In the genomic region with DNA sequence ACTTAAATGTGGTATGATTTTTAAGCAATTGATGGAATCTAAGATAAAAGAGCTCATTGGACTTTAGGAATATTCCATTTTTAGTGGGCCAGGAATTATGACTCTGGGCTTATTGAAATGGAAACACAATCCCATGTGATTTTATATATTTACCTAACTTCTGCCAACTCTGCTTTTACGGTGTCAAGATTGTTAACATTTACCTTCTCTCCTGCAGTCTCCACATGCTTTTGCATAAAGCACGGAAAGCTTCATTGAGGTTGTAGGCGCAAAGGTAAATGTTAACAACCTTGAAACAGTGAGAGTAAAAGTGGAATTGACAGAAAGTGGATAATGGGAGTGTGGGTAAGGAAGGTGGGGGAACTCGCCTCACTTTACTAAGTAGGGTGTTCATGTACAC, we compare ENCODE assay signal across 33 cellular contexts.
"Had no signal": no experiment of that assay in that cellular context is flagged by ENCODE, and none has a peak within 500 bp of the region (broad histone marks: within the 10 kb centered on the region; RNA-seq: fewer than 3 reads in every experiment).

No MANE protein-coding gene starts in this region.

- H3K27me3 Mint-ChIP-seq: activated CD4-positive, alpha-beta T cell treated with anti-CD3 and anti-CD28 coated beads, Interleukin-2, amount 10 ng/mL, durations not matched to agents 24 days and 14 days; activated CD8-positive, alpha-beta memory T cell treated with anti-CD3 and anti-CD28 coated beads, Interleukin-2, amount 10 ng/mL, durations not matched to agents 7 days and 5 days had no signal

- H3K4me3 ChIP-seq: ascending aorta, breast epithelium, cardiac muscle cell, colonic mucosa, heart left ventricle had no signal

- H3K27ac ChIP-seq: ascending aorta, breast epithelium, cardiac muscle cell, colonic mucosa, heart left ventricle had no signal

- H3K27ac Mint-ChIP-seq: activated CD4-positive, alpha-beta memory T cell treated with anti-CD3 and anti-CD28 coated beads for 36 hours; activated CD4-positive, alpha-beta T cell treated with anti-CD3 and anti-CD28 coated beads for 36 hours; activated CD4-positive, alpha-beta T cell treated with anti-CD3 and anti-CD28 coated beads, Interleukin-2, amount 10 ng/mL, durations not matched to agents 24 days and 14 days; activated CD8-positive, alpha-beta memory T cell treated with anti-CD3 and anti-CD28 coated beads, Interleukin-2, amount 10 ng/mL, durations not matched to agents 7 days and 5 days; activated CD8-positive, alpha-beta T cell treated with anti-CD3 and anti-CD28 coated beads, Interleukin-2, amount 10 ng/mL, durations not matched to agents 7 days and 5 days; activated naive CD4-positive, alpha-beta T cell treated with anti-CD3 and anti-CD28 coated beads, Interleukin-2, amount 10 ng/mL, durations not matched to agents 7 days and 5 days; activated naive CD4-positive, alpha-beta T cell treated with anti-CD3 and anti-CD28 coated beads, Interleukin-2, amount 50 U/mL, for 72 hours; activated naive CD8-positive, alpha-beta T cell treated with anti-CD3 and anti-CD28 coated beads, Interleukin-2, amount 10 ng/mL, durations not matched to agents 7 days and 5 days; activated T-cell treated with anti-CD3 and anti-CD28 coated beads, Interleukin-2, amount 50 U/mL, for 24 hours; activated T-cell treated with anti-CD3 and anti-CD28 coated beads, Interleukin-2, amount 50 U/mL, for 72 hours; brain; endodermal cell; T-helper 17 cell; T-helper 2 cell treated with Interferon-gamma antibody and Interleukin-4, amounts not matched to agents 5 μg/mL and 100 μg/mL, for 36 hours had no signal

- H3K9me3 ChIP-seq: ascending aorta, breast epithelium, colonic mucosa had no signal

- H3K27me3 ChIP-seq: ascending aorta, breast epithelium, cardiac muscle cell, colonic mucosa, heart left ventricle had no signal

- H3K36me3 Mint-ChIP-seq: activated CD4-positive, alpha-beta memory T cell treated with anti-CD3 and anti-CD28 coated beads for 36 hours; activated CD8-positive, alpha-beta memory T cell treated with anti-CD3 and anti-CD28 coated beads, Interleukin-2, amount 10 ng/mL, durations not matched to agents 7 days and 5 days; activated naive CD4-positive, alpha-beta T cell treated with anti-CD3 and anti-CD28 coated beads, Interleukin-2, amount 10 ng/mL, durations not matched to agents 7 days and 5 days; activated naive CD4-positive, alpha-beta T cell treated with anti-CD3 and anti-CD28 coated beads, Interleukin-2, amount 50 U/mL, for 72 hours; activated naive CD8-positive, alpha-beta T cell treated with anti-CD3 and anti-CD28 coated beads, Interleukin-2, amount 10 ng/mL, durations not matched to agents 7 days and 5 days had no signal

- H3K9me3 Mint-ChIP-seq: activated CD4-positive, alpha-beta memory T cell treated with anti-CD3 and anti-CD28 coated beads for 36 hours; activated T-cell treated with anti-CD3 and anti-CD28 coated beads, Interleukin-2, amount 50 U/mL, for 24 hours; T-helper 2 cell treated with Interferon-gamma antibody and Interleukin-4, amounts not matched to agents 5 μg/mL and 100 μg/mL, for 36 hours had no signal

- ATAC-seq: activated CD4-positive, alpha-beta T cell treated with anti-CD3 and anti-CD28 coated beads for 36 hours; activated CD8-positive, alpha-beta memory T cell treated with anti-CD3 and anti-CD28 coated beads, Interleukin-2, amount 10 ng/mL, durations not matched to agents 7 days and 5 days; activated CD8-positive, alpha-beta T cell treated with anti-CD3 and anti-CD28 coated beads, Interleukin-2, amount 10 ng/mL, durations not matched to agents 7 days and 5 days; activated naive CD4-positive, alpha-beta T cell treated with anti-CD3 and anti-CD28 coated beads, Interleukin-2, amount 50 U/mL, for 72 hours; activated T-cell treated with anti-CD3 and anti-CD28 coated beads, Interleukin-2, amount 50 U/mL, for 72 hours; esophagus mucosa; heart left ventricle; T-helper 17 cell had no signal

- H3K4me1 ChIP-seq: ascending aorta, breast epithelium, colonic mucosa, heart left ventricle had no signal

- H3K4me1 Mint-ChIP-seq: activated CD4-positive, alpha-beta T cell treated with anti-CD3 and anti-CD28 coated beads for 36 hours; activated CD4-positive, alpha-beta T cell treated with anti-CD3 and anti-CD28 coated beads, Interleukin-2, amount 10 ng/mL, durations not matched to agents 24 days and 14 days; activated CD8-positive, alpha-beta memory T cell treated with anti-CD3 and anti-CD28 coated beads, Interleukin-2, amount 10 ng/mL, durations not matched to agents 7 days and 5 days; activated naive CD4-positive, alpha-beta T cell treated with anti-CD3 and anti-CD28 coated beads, Interleukin-2, amount 10 ng/mL, durations not matched to agents 7 days and 5 days; activated naive CD8-positive, alpha-beta T cell treated with anti-CD3 and anti-CD28 coated beads, Interleukin-2, amount 10 ng/mL, durations not matched to agents 7 days and 5 days had no signal

- DNase-seq: activated CD4-positive, alpha-beta memory T cell treated with anti-CD3 and anti-CD28 coated beads for 36 hours; activated CD4-positive, alpha-beta T cell treated with anti-CD3 and anti-CD28 coated beads for 36 hours; activated CD4-positive, alpha-beta T cell treated with anti-CD3 and anti-CD28 coated beads, Interleukin-2, amount 10 ng/mL, durations not matched to agents 24 days and 14 days; activated CD4-positive, CD25-positive, alpha-beta regulatory T cell; activated CD4-positive, CD25-positive, alpha-beta regulatory T cell treated with anti-CD3 and anti-CD28 coated beads, Interleukin-2, amount 50 U/mL, for 72 hours; activated CD8-positive, alpha-beta memory T cell treated with anti-CD3 and anti-CD28 coated beads, Interleukin-2, amount 10 ng/mL, durations not matched to agents 7 days and 5 days; activated CD8-positive, alpha-beta memory T cell treated with anti-CD3 and anti-CD28 coated beads, Interleukin-2, amount 50 U/mL, for 48 hours; activated CD8-positive, alpha-beta T cell treated with anti-CD3 and anti-CD28 coated beads, Interleukin-2, amount 10 ng/mL, durations not matched to agents 7 days and 5 days; activated gamma-delta T cell; activated naive CD4-positive, alpha-beta T cell; activated naive CD4-positive, alpha-beta T cell treated with anti-CD3 and anti-CD28 coated beads, Interleukin-2, amount 10 ng/mL, durations not matched to agents 7 days and 5 days; activated naive CD8-positive, alpha-beta T cell treated with anti-CD3 and anti-CD28 coated beads, Interleukin-2, amount 10 ng/mL, durations not matched to agents 7 days and 5 days; activated T-cell treated with anti-CD3 and anti-CD28 coated beads for 4 hours; activated T-cell treated with anti-CD3 and anti-CD28 coated beads, Interleukin-2, amount 50 U/mL, for 24 hours; activated T-cell treated with anti-CD3 and anti-CD28 coated beads, Interleukin-2, amount 50 U/mL, for 72 hours; central memory CD4-positive, alpha-beta T cell; cerebellar nuclear complex; colonic mucosa; effector memory CD4-positive, alpha-beta T cell; endodermal cell; foreskin fibroblast; glutamatergic neuron; heart left ventricle; T-helper 1 cell; T-helper 17 cell; T1000 had no signal

- H3K4me3 Mint-ChIP-seq: activated CD4-positive, alpha-beta memory T cell treated with anti-CD3 and anti-CD28 coated beads for 36 hours; activated CD4-positive, alpha-beta T cell treated with anti-CD3 and anti-CD28 coated beads for 36 hours; activated CD4-positive, alpha-beta T cell treated with anti-CD3 and anti-CD28 coated beads, Interleukin-2, amount 10 ng/mL, durations not matched to agents 24 days and 14 days; activated CD8-positive, alpha-beta memory T cell treated with anti-CD3 and anti-CD28 coated beads, Interleukin-2, amount 10 ng/mL, durations not matched to agents 7 days and 5 days; activated CD8-positive, alpha-beta T cell treated with anti-CD3 and anti-CD28 coated beads, Interleukin-2, amount 10 ng/mL, durations not matched to agents 7 days and 5 days; activated naive CD4-positive, alpha-beta T cell treated with anti-CD3 and anti-CD28 coated beads, Interleukin-2, amount 10 ng/mL, durations not matched to agents 7 days and 5 days; activated naive CD8-positive, alpha-beta T cell treated with anti-CD3 and anti-CD28 coated beads, Interleukin-2, amount 10 ng/mL, durations not matched to agents 7 days and 5 days; activated T-cell treated with anti-CD3 and anti-CD28 coated beads, Interleukin-2, amount 50 U/mL, for 24 hours; activated T-cell treated with anti-CD3 and anti-CD28 coated beads, Interleukin-2, amount 50 U/mL, for 72 hours; brain; endodermal cell; T-helper 17 cell; T-helper 2 cell treated with Interferon-gamma antibody and Interleukin-4, amounts not matched to agents 5 μg/mL and 100 μg/mL, for 36 hours had no signal

- H3K36me3 ChIP-seq: ascending aorta, breast epithelium, cardiac muscle cell, colonic mucosa, heart left ventricle had no signal
